ENCODE assay signal across 13 cellular contexts in the genomic region with DNA sequence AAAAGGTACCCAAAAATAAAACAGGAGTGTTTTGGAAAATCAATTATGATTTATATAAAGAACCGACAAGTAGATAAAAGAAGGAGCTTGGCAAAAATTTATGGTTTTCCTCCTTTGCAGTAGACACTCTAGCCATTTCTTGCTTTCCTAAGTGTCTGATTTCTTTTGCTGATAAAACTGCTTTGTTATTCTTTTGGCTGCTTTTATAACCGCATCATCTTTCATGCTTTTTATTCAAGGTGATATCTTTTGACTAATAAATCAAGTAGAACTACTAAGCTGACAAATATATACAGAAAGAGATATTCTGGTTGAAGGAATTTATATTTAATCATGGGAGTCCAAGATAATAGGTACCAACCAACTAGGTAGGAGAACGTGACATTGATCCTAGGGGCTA.
"Had no signal": no experiment of that assay in that cellular context is flagged by ENCODE, and none has a peak within 500 bp of the region (broad histone marks: within the 10 kb centered on the region; RNA-seq: fewer than 3 reads in every experiment).

No MANE protein-coding gene starts in this region.

- H3K4me1 ChIP-seq: colonic mucosa, uterus had no signal

- H3K4me3 Mint-ChIP-seq: activated naive CD4-positive, alpha-beta T cell treated with anti-CD3 and anti-CD28 coated beads, Interleukin-2, amount 10 ng/mL, durations not matched to agents 7 days and 5 days; naive thymus-derived CD8-positive, alpha-beta T cell; stimulated activated memory B cell treated with anti-CD40 and anti-IgM and Interleukin-4, amounts not matched to agents 10 μg/mL and 1 μg/mL and 100 μg/mL, for 72 hours had no signal

- H3K27me3 ChIP-seq: adrenal gland, colonic mucosa, left lung, tibial nerve, uterus had no signal

- H3K27me3 Mint-ChIP-seq: activated naive CD4-positive, alpha-beta T cell treated with anti-CD3 and anti-CD28 coated beads, Interleukin-2, amount 10 ng/mL, durations not matched to agents 7 days and 5 days; naive thymus-derived CD8-positive, alpha-beta T cell; stimulated activated memory B cell treated with anti-CD40 and anti-IgM and Interleukin-4, amounts not matched to agents 10 μg/mL and 1 μg/mL and 100 μg/mL, for 72 hours had no signal

- H3K4me3 ChIP-seq: adrenal gland, colonic mucosa, left lung, tibial nerve, uterus had no signal

- H3K9me3 Mint-ChIP-seq: activated naive CD4-positive, alpha-beta T cell treated with anti-CD3 and anti-CD28 coated beads, Interleukin-2, amount 10 ng/mL, durations not matched to agents 7 days and 5 days; naive thymus-derived CD8-positive, alpha-beta T cell; stimulated activated memory B cell treated with anti-CD40 and anti-IgM and Interleukin-4, amounts not matched to agents 10 μg/mL and 1 μg/mL and 100 μg/mL, for 72 hours had no signal

- DNase-seq: activated naive CD4-positive, alpha-beta T cell treated with anti-CD3 and anti-CD28 coated beads, Interleukin-2, amount 10 ng/mL, durations not matched to agents 7 days and 5 days; adrenal gland; caudate nucleus; colonic mucosa; kidney; left lung; mammary epithelial cell; naive thymus-derived CD8-positive, alpha-beta T cell; stimulated activated CD4-positive, alpha-beta T cell treated with anti-CD3 and anti-CD28 coated beads, Interleukin-2, amount 100 ng/mL, for 48 hours; uterus had no signal

- H3K36me3 ChIP-seq: adrenal gland, colonic mucosa, uterus had no signal

- H3K27ac Mint-ChIP-seq: activated naive CD4-positive, alpha-beta T cell treated with anti-CD3 and anti-CD28 coated beads, Interleukin-2, amount 10 ng/mL, durations not matched to agents 7 days and 5 days; stimulated activated memory B cell treated with anti-CD40 and anti-IgM and Interleukin-4, amounts not matched to agents 10 μg/mL and 1 μg/mL and 100 μg/mL, for 72 hours had no signal

- ATAC-seq: esophagus mucosa; naive thymus-derived CD8-positive, alpha-beta T cell; stimulated activated memory B cell treated with anti-CD40 and anti-IgM and Interleukin-4, amounts not matched to agents 10 μg/mL and 1 μg/mL and 100 μg/mL, for 72 hours had no signal

- H3K27ac ChIP-seq: colonic mucosa, left lung, tibial nerve, uterus had no signal

- H3K9me3 ChIP-seq: adrenal gland, colonic mucosa, left lung, tibial nerve, uterus had no signal
